ENCODE assay signal across 15 cellular contexts in genomic region chr1:151680391-151680790, GRCh38. TPM values are rescaled to one million over a fixed set of nuclear protein-coding genes. Genes with fewer than 3 reads are reported as not detected.
DNase-seq lines count a peak whose midpoint lies in the region; ATAC-seq and TF ChIP-seq lines count a peak whose summit lies in the region.
"Had no signal": no experiment of that assay in that cellular context is flagged by ENCODE, and none has a peak within 500 bp of the region (broad histone marks: within the 10 kb centered on the region; RNA-seq: fewer than 3 reads in every experiment).

No MANE protein-coding gene starts in this region.

- H3K4me3 ChIP-seq in GM23248, result peak overlapping the region; percentile 31
- no peak overlapping the region for H3K4me3 ChIP-seq in esophagus squamous epithelium
- peak overlapping the region; percentile 23 for H3K4me3 ChIP-seq in skeletal muscle satellite cell (ENCODE audit: low read length)
- H3K4me3 ChIP-seq in psoas muscle, result no peak overlapping the region
- H3K4me3 ChIP-seq: right atrium auricular region had no signal

- CTCF ChIA-PET in activated CD8-positive, alpha-beta memory T cell treated with anti-CD3 and anti-CD28 coated beads, Interleukin-2, amount 10 ng/mL, durations not matched to agents 7 days and 5 days (lab: Charles Lee), result interaction anchor here (1.5 kb wide), 1 partner anchor 13 kb away, joined by 4 read pairs; no protein-coding TSS in a partner anchor
- CTCF ChIA-PET in GM10248 (lab: Yijun Ruan, JAX), result interaction anchor here (2.9 to 3.0 kb wide), 2 partner anchors 11 to 25 kb away, joined by 7 to 9 read pairs; no protein-coding TSS in a partner anchor

- no peaks in the 10 kb centered on the region for H3K27me3 Mint-ChIP-seq in activated CD8-positive, alpha-beta memory T cell treated with anti-CD3 and anti-CD28 coated beads, Interleukin-2, amount 10 ng/mL, durations not matched to agents 7 days and 5 days
- H3K27me3 Mint-ChIP-seq: activated CD4-positive, alpha-beta memory T cell treated with anti-CD3 and anti-CD28 coated beads, Interleukin-2, amount 10 ng/mL, durations not matched to agents 7 days and 5 days had no signal

- no peaks in the 10 kb centered on the region for H3K9me2 ChIP-seq in GM23248 (ENCODE audit: insufficient read depth)

- 63 to 67% methylated on average over 4 of the region's 4 CpGs for WGBS in GM23248 (ENCODE audit: low coverage in 1 of 2, low lambda C conversion rate in 2 of 2, missing lambda C conversion rate in 2 of 2), 2 experiments
- 42 to 72% methylated on average over 4 of the region's 4 CpGs for WGBS in esophagus squamous epithelium, 2 donors
- 81 to 85% (median 82%) methylated on average over 4 of the region's 4 CpGs for WGBS in psoas muscle, 3 donors

- no peaks in the 10 kb centered on the region for H3K9me3 Mint-ChIP-seq in activated CD8-positive, alpha-beta memory T cell treated with anti-CD3 and anti-CD28 coated beads, Interleukin-2, amount 10 ng/mL, durations not matched to agents 7 days and 5 days (ENCODE audit: low read depth)
- H3K9me3 Mint-ChIP-seq: activated CD4-positive, alpha-beta memory T cell treated with anti-CD3 and anti-CD28 coated beads, Interleukin-2, amount 10 ng/mL, durations not matched to agents 7 days and 5 days had no signal

- no peaks in the 10 kb centered on the region for H3K79me2 ChIP-seq in GM23248 (ENCODE audit: insufficient read depth)

- H3K36me3 ChIP-seq in GM23248 (ENCODE audit: low read depth) (peaks cover 5% of the 10 kb centered on the region; the same call in 1 of the 2 replicates), esophagus squamous epithelium (peaks cover 0 to 49% (median 0%) of the 10 kb centered on the region in 3 donors), skeletal muscle satellite cell (ENCODE audit: insufficient read depth, low read length) (peaks cover 4% of the 10 kb centered on the region), psoas muscle (ENCODE audit: insufficient read depth in 1 of 2, low read depth in 1 of 2) (peaks cover 0 to 46% of the 10 kb centered on the region in 2 donors)

- H3F3A ChIP-seq in GM23248 (ENCODE audit: insufficient read depth), result peaks cover 16% of the 10 kb centered on the region

- peak; percentile 38 for ATAC-seq in SK-N-SH treated with all-trans-retinoic acid at 6 μM for 48 hours
- ATAC-seq in activated CD8-positive, alpha-beta memory T cell treated with anti-CD3 and anti-CD28 coated beads, Interleukin-2, amount 10 ng/mL, durations not matched to agents 7 days and 5 days, result no peak
- no peak for ATAC-seq in psoas muscle

- H3K27ac ChIP-seq in GM23248 (peak overlapping the region; percentile 62), esophagus squamous epithelium (peak overlapping the region; percentile 10 to 69 (median 46)), psoas muscle (no peak overlapping the region)
- H3K27ac ChIP-seq: right atrium auricular region had no signal

- H2AFZ ChIP-seq in GM23248, result peak overlapping the region; percentile 34

- H3K36me3 Mint-ChIP-seq in activated CD8-positive, alpha-beta memory T cell treated with anti-CD3 and anti-CD28 coated beads, Interleukin-2, amount 10 ng/mL, durations not matched to agents 7 days and 5 days, result peaks cover 3% of the 10 kb centered on the region

- H3K4me3 Mint-ChIP-seq in activated CD8-positive, alpha-beta memory T cell treated with anti-CD3 and anti-CD28 coated beads, Interleukin-2, amount 10 ng/mL, durations not matched to agents 7 days and 5 days, result no peak overlapping the region
- H3K4me3 Mint-ChIP-seq: activated CD4-positive, alpha-beta memory T cell treated with anti-CD3 and anti-CD28 coated beads, Interleukin-2, amount 10 ng/mL, durations not matched to agents 7 days and 5 days had no signal

- peak; percentile 63 for DNase-seq in GM23248
- no peak for DNase-seq in esophagus squamous epithelium (lab: John Stamatoyannopoulos, UW)
- no peak for DNase-seq in activated CD8-positive, alpha-beta memory T cell treated with anti-CD3 and anti-CD28 coated beads, Interleukin-2, amount 10 ng/mL, durations not matched to agents 7 days and 5 days
- no peak for DNase-seq in CD1c-positive myeloid dendritic cell (ENCODE audit: extremely low spot score)
- DNase-seq in GM10248 (ENCODE audit: extremely low spot score), result no peak
- DNase-seq in psoas muscle, result no peak
- DNase-seq: activated CD4-positive, alpha-beta memory T cell treated with anti-CD3 and anti-CD28 coated beads, Interleukin-2, amount 10 ng/mL, durations not matched to agents 7 days and 5 days; activated effector memory CD4-positive, alpha-beta T cell treated with Interleukin-2 at 50 U/mL for 16 hours; NCI-H446; RPMI8226; T-helper 9 cell had no signal

- H3K4me1 ChIP-seq in GM23248 (ENCODE audit: insufficient read depth) (peaks cover 22% of the 10 kb centered on the region), esophagus squamous epithelium (peaks cover 0 to 17% (median 0%) of the 10 kb centered on the region in 3 donors), skeletal muscle satellite cell (ENCODE audit: control insufficient read depth, insufficient read depth, low read length) (peaks cover 21% of the 10 kb centered on the region), psoas muscle (no peaks in the 10 kb centered on the region)

- no peak overlapping the region for H3K27ac Mint-ChIP-seq in activated CD8-positive, alpha-beta memory T cell treated with anti-CD3 and anti-CD28 coated beads, Interleukin-2, amount 10 ng/mL, durations not matched to agents 7 days and 5 days
- H3K27ac Mint-ChIP-seq: activated CD4-positive, alpha-beta memory T cell treated with anti-CD3 and anti-CD28 coated beads, Interleukin-2, amount 10 ng/mL, durations not matched to agents 7 days and 5 days had no signal

- H3K4me2 ChIP-seq in GM23248 (ENCODE audit: unreplicated experiment) (peak overlapping the region; percentile 71), skeletal muscle satellite cell (ENCODE audit: low read length) (peak overlapping the region; percentile 61)

- POLR2A ChIA-PET in GM10248 (lab: Yijun Ruan, JAX), result interaction anchor here (0.6 kb wide), 1 partner anchor 166 kb away, joined by 3 read pairs; no protein-coding TSS in a partner anchor

- TF ChIP-seq CTCF in esophagus squamous epithelium (IDR thresholded peaks at IDR 0.05), result no peak
- TF ChIP-seq CTCF in GM10248 (IDR thresholded peaks at IDR 0.05; ENCODE audit: control extremely low read depth, extremely low read depth, low read depth, missing control alignments), result no peak
- no peak for TF ChIP-seq CTCF in psoas muscle (IDR thresholded peaks at IDR 0.05)

- no peaks in the 10 kb centered on the region for H4K20me1 ChIP-seq in GM23248 (ENCODE audit: insufficient read depth)

- in situ Hi-C loops in GM23248 (cut with MboI), result no loop called here

- H3K27me3 ChIP-seq in GM23248 (replicated peaks; ENCODE audit: insufficient read depth) (no peaks in the 10 kb centered on the region), esophagus squamous epithelium (no peaks in the 10 kb centered on the region), skeletal muscle satellite cell (ENCODE audit: control insufficient read depth, insufficient read depth, low read length) (no peaks in the 10 kb centered on the region), psoas muscle (ENCODE audit: insufficient read depth in 3 of 3, low read length in 2 of 3) (no peaks in the 10 kb centered on the region)
- H3K27me3 ChIP-seq: right atrium auricular region had no signal

- H3K9ac ChIP-seq in GM23248 (no peak overlapping the region), skeletal muscle satellite cell (ENCODE audit: low read depth, low read length) (peak overlapping the region; percentile 38)

- H3K4me1 Mint-ChIP-seq in activated CD8-positive, alpha-beta memory T cell treated with anti-CD3 and anti-CD28 coated beads, Interleukin-2, amount 10 ng/mL, durations not matched to agents 7 days and 5 days, result peaks cover 8% of the 10 kb centered on the region

- intact Hi-C loops in esophagus squamous epithelium (cut with DNase I), result loop anchor here (10.0 kb wide), 1 partner anchor 86 kb away; no protein-coding TSS in a partner anchor
- intact Hi-C loops in psoas muscle (cut with DNase I), result no loop called here

- no peak for TF ChIP-seq POLR2A in esophagus squamous epithelium (IDR thresholded peaks at IDR 0.05)

- H3K9me3 ChIP-seq in GM23248 (ENCODE audit: low read depth), result no peaks in the 10 kb centered on the region
- H3K9me3 ChIP-seq in esophagus squamous epithelium, result no peaks in the 10 kb centered on the region
- H3K9me3 ChIP-seq in skeletal muscle satellite cell (replicated peaks; ENCODE audit: low read length), result no peaks in the 10 kb centered on the region
- no peaks in the 10 kb centered on the region for H3K9me3 ChIP-seq in psoas muscle
- H3K9me3 ChIP-seq: right atrium auricular region had no signal

TF ChIP-seq in SK-N-SH treated with all-trans-retinoic acid at 6 μM for 48 hours, 23 proteins besides CTCF, POLR2A, EP300 and RAD21 (continues in another document):
- TF ChIP-seq ZNF70 (CRISPR knock-in tag; IDR thresholded peaks at IDR 0.05) (no peak), ZFP3 (CRISPR knock-in tag; IDR thresholded peaks at IDR 0.05) (no peak), CSDC2 (CRISPR knock-in tag; IDR thresholded peaks at IDR 0.05) (no peak)

RNA-seq across cellular contexts. Expression of gene CELF3, which starts 36.2 kb away (rescaled TPM):
- total RNA-seq in GM23248 (2014; rRNA removed; shearing (Covaris generic)), result not detected in 2 replicates
- polyA plus RNA-seq in GM23248 (2016; fragmentation: Nextera tagmentation; extraction: Ambion mirVana), result not detected in 2 replicates
- total RNA-seq in esophagus squamous epithelium, result under 1 TPM in 1 of 4 donors, not detected in 3; 0.19 TPM
- total RNA-seq in skeletal muscle satellite cell (2012; rRNA removed), result not detected in 2 replicates
- not detected for total RNA-seq in activated CD8-positive, alpha-beta memory T cell treated with anti-CD3 and anti-CD28 coated beads, Interleukin-2, amount 10 ng/mL, durations not matched to agents 7 days and 5 days
- total RNA-seq in psoas muscle, result not detected
- polyA plus RNA-seq in psoas muscle, result under 1 TPM in 1 of 3 donors, not detected in 2; 0.04 TPM
- total RNA-seq: activated CD4-positive, alpha-beta memory T cell treated with anti-CD3 and anti-CD28 coated beads, Interleukin-2, amount 10 ng/mL, durations not matched to agents 7 days and 5 days; cardiac septum; right atrium auricular region had no signal

RNA-seq across cellular contexts. Expression of gene RIIAD1, which starts 40.9 kb away (rescaled TPM):
- total RNA-seq in GM23248 (2014; rRNA removed; shearing (Covaris generic)), result not detected in 2 replicates
- polyA plus RNA-seq in GM23248 (2016; fragmentation: Nextera tagmentation; extraction: Ambion mirVana) (1.1 and 1.2 TPM in 2 replicates), psoas muscle (1 to 10 TPM in 2 of 3 donors, under 1 TPM in 1; 0.34 to 2.6 (median 2.4) TPM)
- total RNA-seq in esophagus squamous epithelium (not detected), psoas muscle (1 to 10 TPM in 2 of 4 donors, not detected in 2; 3.8 to 5.2 TPM)
- not detected in 2 replicates for total RNA-seq in skeletal muscle satellite cell (2012; rRNA removed)
- total RNA-seq in activated CD8-positive, alpha-beta memory T cell treated with anti-CD3 and anti-CD28 coated beads, Interleukin-2, amount 10 ng/mL, durations not matched to agents 7 days and 5 days, result not detected
- total RNA-seq: activated CD4-positive, alpha-beta memory T cell treated with anti-CD3 and anti-CD28 coated beads, Interleukin-2, amount 10 ng/mL, durations not matched to agents 7 days and 5 days; right atrium auricular region had no signal

Comparison
In these comparisons a context has a peak if more than half of its experiments do, and no peak if none do; other contexts are left out.
1. H3K4me3 ChIP-seq: peak in GM23248 (single experiment) and skeletal muscle satellite cell (single experiment); none in esophagus squamous epithelium (0 of 4) and psoas muscle (single experiment).